ENCODE assay signal across 6 cellular contexts in genomic region chr19:7068599-7068998, GRCh38. TPM values are rescaled to one million over a fixed set of nuclear protein-coding genes. Genes with fewer than 3 reads are reported as not detected.
A peak's percentile ranks its signal among the peaks of the same experiment; 100 is the strongest.
DNase-seq lines count a peak whose midpoint lies in the region; ATAC-seq and TF ChIP-seq lines count a peak whose summit lies in the region.

No MANE protein-coding gene starts in this region.

- H3K4me3 Mint-ChIP-seq in CD4-positive, alpha-beta T cell: peak overlapping the region; percentile 96

- no peaks in the 10 kb centered on the region for H3K9me3 ChIP-seq in CD4-positive, alpha-beta T cell (ENCODE audit: control insufficient read depth, low read length)
- H3K9me3 ChIP-seq in WERI-Rb-1 (ENCODE audit: severe bottlenecking): peaks cover under 1% of the 10 kb centered on the region

- POLR2A ChIA-PET in CD4-positive, alpha-beta T cell (lab: Charles Lee): interaction anchor here (0.6 to 3.1 kb wide), 29 partner anchors 12 to 1348 kb away, joined by 3 to 55 read pairs (median 4); partner anchors contain the start of genes ALKBH7, ARHGEF18, CATSPERD and GPR108

- peak overlapping the region; percentile 8; the same call in 1 of the 2 replicates for H3K4me3 ChIP-seq in WERI-Rb-1 (ENCODE audit: low read depth, low read length)

- no peaks in the 10 kb centered on the region for H3K27me3 ChIP-seq in CD4-positive, alpha-beta T cell (ENCODE audit: control insufficient read depth, insufficient read depth, low read length)
- H3K27me3 ChIP-seq in WERI-Rb-1 (ENCODE audit: insufficient read depth, low read depth, severe bottlenecking): no peaks in the 10 kb centered on the region

- CTCF ChIA-PET in CD4-positive, alpha-beta T cell (lab: Charles Lee): interaction anchor here (0.9 to 1.2 kb wide), 2 partner anchors 34 to 332 kb away, joined by 3 read pairs; no protein-coding TSS in a partner anchor

- H3K4me1 Mint-ChIP-seq in CD4-positive, alpha-beta T cell (ENCODE audit: low read depth): peaks cover 21% of the 10 kb centered on the region

- peaks cover 17% of the 10 kb centered on the region for H3K36me3 ChIP-seq in WERI-Rb-1

- H3K27ac Mint-ChIP-seq in CD4-positive, alpha-beta T cell: peak overlapping the region; percentile 91

- H3K36me3 Mint-ChIP-seq in CD4-positive, alpha-beta T cell (ENCODE audit: low read depth): peaks cover 37% of the 10 kb centered on the region

- no peak for TF ChIP-seq CTCF in CD4-positive, alpha-beta T cell (IDR thresholded peaks at IDR 0.05)
- TF ChIP-seq CTCF in WERI-Rb-1 (IDR thresholded peaks at IDR 0.05; ENCODE audit: low read depth, low read length): no peak

- no peak for ATAC-seq in CD4-positive, alpha-beta T cell (ENCODE audit: poor library complexity)
- ATAC-seq in HG02884 (IDR thresholded peaks at IDR 0.05; ENCODE audit: unreplicated experiment): no peak

- DNase-seq in CD4-positive, alpha-beta T cell: no peak
- no peak for DNase-seq in WERI-Rb-1
- peak; percentile 8 for DNase-seq in mucosa of gallbladder (ENCODE audit: low spot score)
- no peak for DNase-seq in D341Med (ENCODE audit: low spot score)
- no peak for DNase-seq in activated CD4-positive, alpha-beta T cell treated with anti-CD3 and anti-CD28 coated beads for 48 hours

- no peaks in the 10 kb centered on the region for H3K9me3 Mint-ChIP-seq in CD4-positive, alpha-beta T cell

- no peaks in the 10 kb centered on the region for H3K27me3 Mint-ChIP-seq in CD4-positive, alpha-beta T cell

- no peak overlapping the region for H3K27ac ChIP-seq in CD4-positive, alpha-beta T cell (ENCODE audit: low read depth, low read length)
- no peak overlapping the region for H3K27ac ChIP-seq in WERI-Rb-1

- intact Hi-C loops in CD4-positive, alpha-beta T cell (cut with DNase I, micrococcal nuclease): no loop called here

RNA-seq across cellular contexts. Expression of gene ZNF557, which starts 0.9 kb away (rescaled TPM):
- total RNA-seq in CD4-positive, alpha-beta T cell: 10 to 100 TPM; 15.8 to 17.4 TPM
- total RNA-seq in mucosa of gallbladder: 11.1 TPM

RNA-seq across cellular contexts. Expression of gene MBD3L3, which starts 10.1 kb away (rescaled TPM):
- total RNA-seq in CD4-positive, alpha-beta T cell: not detected
- total RNA-seq in mucosa of gallbladder: not detected

RNA-seq across cellular contexts. Expression of gene MBD3L2, which starts 19.5 kb away (rescaled TPM):
- not detected for total RNA-seq in CD4-positive, alpha-beta T cell
- not detected for total RNA-seq in mucosa of gallbladder

RNA-seq across cellular contexts. Expression of gene MBD3L4, which starts 28.6 kb away (rescaled TPM):
- total RNA-seq in CD4-positive, alpha-beta T cell: not detected
- not detected for total RNA-seq in mucosa of gallbladder

RNA-seq across cellular contexts. Expression of gene MBD3L5, which starts 38.2 kb away (rescaled TPM):
- not detected for total RNA-seq in CD4-positive, alpha-beta T cell
- not detected for total RNA-seq in mucosa of gallbladder
